ENCODE assay signal across 25 cellular contexts in the genomic region with DNA sequence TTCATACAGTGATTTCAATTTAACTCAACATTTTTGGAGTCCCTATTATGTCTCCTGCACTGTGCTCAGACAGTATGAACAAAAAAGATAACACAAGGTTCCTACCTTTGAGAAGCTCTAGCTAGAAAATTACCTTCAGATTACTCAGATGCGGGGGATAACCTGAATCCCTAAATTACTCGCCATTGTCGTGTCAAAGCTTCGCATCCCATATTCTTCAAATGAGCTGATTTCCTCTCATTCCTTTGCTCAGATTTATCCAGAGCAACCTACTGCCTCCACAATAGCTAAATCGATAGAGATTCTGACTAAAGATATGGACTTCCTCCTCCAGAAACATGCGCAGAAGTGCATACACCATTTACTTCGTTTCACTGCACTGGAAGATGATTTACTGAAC.
"Had no signal": no experiment of that assay in that cellular context is flagged by ENCODE, and none has a peak within 500 bp of the region (broad histone marks: within the 10 kb centered on the region; RNA-seq: fewer than 3 reads in every experiment).

No MANE protein-coding gene starts in this region.

- H3K9me3 ChIP-seq: colonic mucosa, gastrocnemius medialis, lower lobe of right lung, ovary, right atrium auricular region, stomach, thyroid gland had no signal

- H3K4me2 ChIP-seq: smooth muscle cell had no signal

- H3K9me3 Mint-ChIP-seq: dendritic cell treated with granulocyte-macrophage colony-stimulating factor and Interleukin-4, amounts not matched to agents 40 ng/mL and 50 ng/mL, for 4 days; endodermal cell; natural killer cell; stimulated activated effector memory CD8-positive, alpha-beta T cell treated with anti-CD3 and anti-CD28 coated beads, Interleukin-12 subunit alpha, Interleukin-12 subunit beta, amount 100 ng/mL, for 72 hours; type B pancreatic cell had no signal

- H3K36me3 ChIP-seq: colonic mucosa, gastrocnemius medialis, ovary, right atrium auricular region, thyroid gland had no signal

- H3K4me3 ChIP-seq: colonic mucosa, gastrocnemius medialis, lower lobe of right lung, ovary, right atrium auricular region, smooth muscle cell, stomach, thyroid gland had no signal

- H3K4me1 ChIP-seq: colonic mucosa, gastrocnemius medialis, lower lobe of right lung had no signal

- H3K27ac Mint-ChIP-seq: dendritic cell treated with granulocyte-macrophage colony-stimulating factor and Interleukin-4, amounts not matched to agents 40 ng/mL and 50 ng/mL, for 4 days; endodermal cell; stimulated activated effector memory CD8-positive, alpha-beta T cell treated with anti-CD3 and anti-CD28 coated beads, Interleukin-12 subunit alpha, Interleukin-12 subunit beta, amount 100 ng/mL, for 72 hours; type B pancreatic cell had no signal

- H3K4me3 Mint-ChIP-seq: dendritic cell treated with granulocyte-macrophage colony-stimulating factor and Interleukin-4, amounts not matched to agents 40 ng/mL and 50 ng/mL, for 4 days; endodermal cell; natural killer cell; stimulated activated effector memory CD8-positive, alpha-beta T cell treated with anti-CD3 and anti-CD28 coated beads, Interleukin-12 subunit alpha, Interleukin-12 subunit beta, amount 100 ng/mL, for 72 hours; type B pancreatic cell had no signal

- DNase-seq: colonic mucosa; effector CD8-positive, alpha-beta T cell; endodermal cell; foreskin fibroblast; gastrocnemius medialis; left ventricle myocardium superior; lower lobe of right lung; natural killer cell; occipital lobe; ovary; stimulated activated CD4-positive, alpha-beta T cell treated with anti-CD3 and anti-CD28 coated beads, Interleukin-12 subunit alpha, Interleukin-12 subunit beta, amount 100 ng/mL, for 4 hours; stimulated activated CD4-positive, alpha-beta T cell treated with anti-CD3 and anti-CD28 coated beads, Interleukin-1b, Interleukin-23, amount 100 ng/mL, for 48 hours; stimulated activated CD4-positive, alpha-beta T cell treated with anti-CD3 and anti-CD28 coated beads, Interleukin-4, amount 100 ng/mL, for 24 hours; stimulated activated naive CD4-positive, alpha-beta T cell treated with Interleukin-2 at 50 U/mL for 16 hours; stomach; thyroid gland had no signal

- FAIRE-seq: keratinocyte had no signal

- H3K36me3 Mint-ChIP-seq: natural killer cell had no signal

- H3K27me3 ChIP-seq: colonic mucosa, gastrocnemius medialis, ovary, right atrium auricular region, stomach, thyroid gland had no signal

- H3K27ac ChIP-seq: colonic mucosa, epithelial cell of prostate, gastrocnemius medialis, lower lobe of right lung, ovary, right atrium auricular region, stomach, thyroid gland had no signal

- ATAC-seq: esophagus mucosa; gastrocnemius medialis; left ventricle myocardium superior; lower lobe of right lung; natural killer cell; sciatic nerve; stimulated activated effector memory CD8-positive, alpha-beta T cell treated with anti-CD3 and anti-CD28 coated beads, Interleukin-12 subunit alpha, Interleukin-12 subunit beta, amount 100 ng/mL, for 72 hours had no signal
